9 cellular contexts compared by ENCODE assay signal in genomic region chr14:23366163-23366921, GRCh38. TPM values are rescaled to one million over a fixed set of nuclear protein-coding genes. Genes with fewer than 3 reads are reported as not detected.
DNase-seq lines count a peak whose midpoint lies in the region; ATAC-seq and TF ChIP-seq lines count a peak whose summit lies in the region.
"Had no signal": no experiment of that assay in that cellular context is flagged by ENCODE, and none has a peak within 500 bp of the region (broad histone marks: within the 10 kb centered on the region; RNA-seq: fewer than 3 reads in every experiment).

No MANE protein-coding gene starts in this region.

- H3K27me3 Mint-ChIP-seq in osteocyte (ENCODE audit: unreplicated experiment), result peaks cover 9% of the 10 kb centered on the region

- intact Hi-C loops in Right ventricle myocardium superior (cut with DNase I), result no loop called here

- H3K27ac Mint-ChIP-seq in osteocyte (ENCODE audit: unreplicated experiment), result peak overlapping the region; percentile 86

- H3K4me3 Mint-ChIP-seq in osteocyte (ENCODE audit: unreplicated experiment), result peak overlapping the region; percentile 70

- H3K4me1 Mint-ChIP-seq in osteocyte (ENCODE audit: unreplicated experiment), result peaks cover 28% of the 10 kb centered on the region

- peak; percentile 54 for DNase-seq in DMS153 (lab: John Stamatoyannopoulos, UW)
- DNase-seq in Right ventricle myocardium superior, result peak; percentile 82
- DNase-seq in osteocyte (ENCODE audit: extremely low spot score, unreplicated experiment), result no peak
- no peak for DNase-seq in GM19240 (ENCODE audit: insufficient read length, low spot score)
- no peak for DNase-seq in mesenteric fat pad (ENCODE audit: low spot score)
- no peak for DNase-seq in activated T-cell treated with anti-CD3 and anti-CD28 coated beads, Interleukin-2, amount 50 U/mL, for 48 hours
- DNase-seq in activated gamma-delta T cell treated with Interleukin-2 at 50 U/mL for 16 hours, result no peak

- H3K36me3 Mint-ChIP-seq in osteocyte (ENCODE audit: unreplicated experiment), result no peaks in the 10 kb centered on the region

- no peaks in the 10 kb centered on the region for H3K9me3 Mint-ChIP-seq in osteocyte (ENCODE audit: unreplicated experiment)

- no peak for TF ChIP-seq CTCF in osteocyte (IDR thresholded peaks at IDR 0.05)

- peak; percentile 82 for ATAC-seq in SK-N-SH treated with all-trans-retinoic acid at 6 μM for 48 hours
- peak; percentile 81 for ATAC-seq in Right ventricle myocardium superior (ENCODE audit: poor library complexity)

TF ChIP-seq in SK-N-SH treated with all-trans-retinoic acid at 6 μM for 48 hours, 23 proteins besides CTCF, POLR2A, EP300 and RAD21:
- TF ChIP-seq CSDC2 (CRISPR knock-in tag; IDR thresholded peaks at IDR 0.05) (no peak), ISL1 (CRISPR knock-in tag; IDR thresholded peaks at IDR 0.05) (no peak), ZNF8 (CRISPR knock-in tag; IDR thresholded peaks at IDR 0.05) (no peak), SNAI2 (CRISPR knock-in tag; IDR thresholded peaks at IDR 0.05) (no peak), ZFP30 (CRISPR knock-in tag; IDR thresholded peaks at IDR 0.05) (no peak), ZC3H10 (CRISPR knock-in tag; IDR thresholded peaks at IDR 0.05) (no peak), ZFP3 (CRISPR knock-in tag; IDR thresholded peaks at IDR 0.05) (no peak), ZNF565 (CRISPR knock-in tag; conservative IDR thresholded peaks at IDR 0.05; ENCODE audit: low read depth) (no peak), CSRNP3 (CRISPR knock-in tag; IDR thresholded peaks at IDR 0.05) (no peak), PPARA (CRISPR knock-in tag; IDR thresholded peaks at IDR 0.05; ENCODE audit: borderline replicate concordance) (no peak), ESRRG (CRISPR knock-in tag; IDR thresholded peaks at IDR 0.05) (no peak), BACH2 (CRISPR knock-in tag; IDR thresholded peaks at IDR 0.05; ENCODE audit: borderline replicate concordance) (no peak), PATZ1 (CRISPR knock-in tag; IDR thresholded peaks at IDR 0.05; ENCODE audit: borderline replicate concordance) (no peak), TCF4 (CRISPR knock-in tag; IDR thresholded peaks at IDR 0.05; ENCODE audit: borderline replicate concordance) (no peak), TSHZ2 (CRISPR knock-in tag; IDR thresholded peaks at IDR 0.05) (no peak)

RNA-seq across cellular contexts. Expression of gene EFS, which starts 1.4 kb away (rescaled TPM):
- total RNA-seq in Right ventricle myocardium superior (3.2 TPM), osteocyte (30.5 and 31.9 TPM in 2 replicates), mesenteric fat pad (15.5 TPM)
- total RNA-seq: lung microvascular endothelial cell had no signal

RNA-seq across cellular contexts. Expression of gene IL25, which starts 6.3 kb away (rescaled TPM):
- total RNA-seq in Right ventricle myocardium superior (not detected), osteocyte (not detected in 2 replicates), mesenteric fat pad (not detected)
- total RNA-seq: lung microvascular endothelial cell had no signal

RNA-seq across cellular contexts. Expression of gene CMTM5, which starts 10.5 kb away (rescaled TPM):
- 0.27 TPM for total RNA-seq in Right ventricle myocardium superior
- not detected in 2 replicates for total RNA-seq in osteocyte
- total RNA-seq in mesenteric fat pad, result not detected
- total RNA-seq: lung microvascular endothelial cell had no signal

RNA-seq across cellular contexts. Expression of gene SLC22A17, which starts 13.7 kb away (rescaled TPM):
- total RNA-seq in Right ventricle myocardium superior (10.3 TPM), osteocyte (36.4 and 42.7 TPM in 2 replicates), mesenteric fat pad (7.0 TPM)

RNA-seq across cellular contexts. Expression of gene MYH6, which starts 41.7 kb away (rescaled TPM):
- total RNA-seq in Right ventricle myocardium superior, result 4,934 TPM
- not detected in 2 replicates for total RNA-seq in osteocyte
- not detected for total RNA-seq in mesenteric fat pad
- total RNA-seq: lung microvascular endothelial cell had no signal

Comparison
In these comparisons a context has a peak if more than half of its experiments do, and no peak if none do; other contexts are left out.
1. DNase-seq: peak in DMS153 (single experiment) and Right ventricle myocardium superior (single experiment); none in osteocyte (single experiment), GM19240 (single experiment), mesenteric fat pad (single experiment), activated T-cell treated with anti-CD3 and anti-CD28 coated beads, Interleukin-2, amount 50 U/mL, for 48 hours (0 of 2) and activated gamma-delta T cell treated with Interleukin-2 at 50 U/mL for 16 hours (single experiment).